19 cellular contexts compared by ENCODE assay signal in genomic region chr2:7674606-7675005, GRCh38.
A peak's percentile ranks its signal among the peaks of the same experiment; 100 is the strongest.
DNase-seq lines count a peak whose midpoint lies in the region; ATAC-seq and TF ChIP-seq lines count a peak whose summit lies in the region.
"Had no signal": no experiment of that assay in that cellular context is flagged by ENCODE, and none has a peak within 500 bp of the region (broad histone marks: within the 10 kb centered on the region; RNA-seq: fewer than 3 reads in every experiment).

No MANE protein-coding gene starts in this region.

- H3K36me3 ChIP-seq in osteoblast (ENCODE audit: insufficient read depth, low read length) = no peaks in the 10 kb centered on the region
- H3K36me3 ChIP-seq: SJCRH30 had no signal

- no peaks in the 10 kb centered on the region for H3K79me2 ChIP-seq in osteoblast (ENCODE audit: insufficient read depth, low read length)

- DNase-seq in activated CD8-positive, alpha-beta memory T cell treated with anti-CD3 and anti-CD28 coated beads, Interleukin-2, amount 10 ng/mL, durations not matched to agents 7 days and 5 days = no peak
- DNase-seq in activated CD8-positive, alpha-beta memory T cell treated with anti-CD3 and anti-CD28 coated beads, Interleukin-2, amount 50 U/mL, for 48 hours = no peak
- peak; percentile 70 for DNase-seq in NCI-H2171 treated with DMSO at 0.1 percent for 48 hours (lab: John Stamatoyannopoulos, UW)
- DNase-seq in activated T-helper 2 cell treated with anti-CD3 and anti-CD28 coated beads, Interferon-gamma antibody, Interleukin-2, Interleukin-4, amounts not matched to agents 10 μg/mL and 5 μg/mL and 100 μg/mL, durations not matched to agents 14 hours and 24 hours and 36 hours (ENCODE audit: low spot score) = no peak
- no peak for DNase-seq in stimulated activated effector memory CD8-positive, alpha-beta T cell treated with anti-CD3 and anti-CD28 coated beads, Interleukin-12 subunit alpha, Interleukin-12 subunit beta, amount 100 ng/mL, for 72 hours (ENCODE audit: low spot score in 2 of 2)
- DNase-seq in osteoblast (ENCODE audit: insufficient read length, low spot score, missing footprints) = no peak
- no peak for DNase-seq in NCI-H1105 (lab: John Stamatoyannopoulos, UW)
- DNase-seq: DMS153, EL, HCEC 1CT, Kasumi-1, MM.1S, NCI-H187, NCI-H774, PC-9, SJCRH30 had no signal

- peaks cover 2% of the 10 kb centered on the region for H3K9me3 ChIP-seq in osteoblast (ENCODE audit: low read depth, low read length)
- H3K9me3 ChIP-seq: SJCRH30 had no signal

- no peak for TF ChIP-seq CTCF in osteoblast (IDR thresholded peaks at IDR 0.05; ENCODE audit: extremely low read depth, low read depth, low read length)

- intact Hi-C loops in activated T-helper 2 cell treated with anti-CD3 and anti-CD28 coated beads, Interferon-gamma antibody, Interleukin-2, Interleukin-4, amounts not matched to agents 10 μg/mL and 5 μg/mL and 100 μg/mL, durations not matched to agents 14 hours and 24 hours and 36 hours (cut with micrococcal nuclease) = loop anchor here (5.0 to 10.0 kb wide), 6 partner anchors 83 to 870 kb away; no protein-coding TSS in a partner anchor

- no peak for ATAC-seq in activated CD8-positive, alpha-beta memory T cell treated with anti-CD3 and anti-CD28 coated beads, Interleukin-2, amount 10 ng/mL, durations not matched to agents 7 days and 5 days
- no peak for ATAC-seq in stimulated activated effector memory CD8-positive, alpha-beta T cell treated with anti-CD3 and anti-CD28 coated beads, Interleukin-12 subunit alpha, Interleukin-12 subunit beta, amount 100 ng/mL, for 72 hours
- ATAC-seq in HG03342 (IDR thresholded peaks at IDR 0.05; ENCODE audit: unreplicated experiment) = no peak

- H3K4me3 Mint-ChIP-seq in activated CD8-positive, alpha-beta memory T cell treated with anti-CD3 and anti-CD28 coated beads, Interleukin-2, amount 10 ng/mL, durations not matched to agents 7 days and 5 days = no peak overlapping the region
- H3K4me3 Mint-ChIP-seq in activated T-helper 2 cell treated with anti-CD3 and anti-CD28 coated beads, Interferon-gamma antibody, Interleukin-2, Interleukin-4, amounts not matched to agents 10 μg/mL and 5 μg/mL and 100 μg/mL, durations not matched to agents 14 hours and 24 hours and 36 hours (ENCODE audit: low read depth) = no peak overlapping the region
- no peak overlapping the region for H3K4me3 Mint-ChIP-seq in stimulated activated effector memory CD8-positive, alpha-beta T cell treated with anti-CD3 and anti-CD28 coated beads, Interleukin-12 subunit alpha, Interleukin-12 subunit beta, amount 100 ng/mL, for 72 hours
- H3K4me3 Mint-ChIP-seq: IgD-negative memory B cell had no signal

- H3K27me3 Mint-ChIP-seq in activated CD8-positive, alpha-beta memory T cell treated with anti-CD3 and anti-CD28 coated beads, Interleukin-2, amount 10 ng/mL, durations not matched to agents 7 days and 5 days = no peaks in the 10 kb centered on the region
- H3K27me3 Mint-ChIP-seq in activated T-helper 2 cell treated with anti-CD3 and anti-CD28 coated beads, Interferon-gamma antibody, Interleukin-2, Interleukin-4, amounts not matched to agents 10 μg/mL and 5 μg/mL and 100 μg/mL, durations not matched to agents 14 hours and 24 hours and 36 hours (ENCODE audit: low read depth) = no peaks in the 10 kb centered on the region

- peak overlapping the region; percentile 49 for H3K27ac Mint-ChIP-seq in activated CD8-positive, alpha-beta memory T cell treated with anti-CD3 and anti-CD28 coated beads, Interleukin-2, amount 10 ng/mL, durations not matched to agents 7 days and 5 days
- H3K27ac Mint-ChIP-seq in activated T-helper 2 cell treated with anti-CD3 and anti-CD28 coated beads, Interferon-gamma antibody, Interleukin-2, Interleukin-4, amounts not matched to agents 10 μg/mL and 5 μg/mL and 100 μg/mL, durations not matched to agents 14 hours and 24 hours and 36 hours = peak overlapping the region; percentile 14
- H3K27ac Mint-ChIP-seq in stimulated activated effector memory CD8-positive, alpha-beta T cell treated with anti-CD3 and anti-CD28 coated beads, Interleukin-12 subunit alpha, Interleukin-12 subunit beta, amount 100 ng/mL, for 72 hours = peak overlapping the region; percentile 58
- H3K27ac Mint-ChIP-seq: IgD-negative memory B cell had no signal

- no peaks in the 10 kb centered on the region for H3K27me3 ChIP-seq in osteoblast (ENCODE audit: insufficient read depth, low read length)
- H3K27me3 ChIP-seq: SJCRH30 had no signal

- H3K36me3 Mint-ChIP-seq in activated CD8-positive, alpha-beta memory T cell treated with anti-CD3 and anti-CD28 coated beads, Interleukin-2, amount 10 ng/mL, durations not matched to agents 7 days and 5 days = peaks cover 42% of the 10 kb centered on the region
- H3K36me3 Mint-ChIP-seq in activated T-helper 2 cell treated with anti-CD3 and anti-CD28 coated beads, Interferon-gamma antibody, Interleukin-2, Interleukin-4, amounts not matched to agents 10 μg/mL and 5 μg/mL and 100 μg/mL, durations not matched to agents 14 hours and 24 hours and 36 hours (ENCODE audit: low read depth) = peaks cover 53% of the 10 kb centered on the region
- peaks cover 30% of the 10 kb centered on the region for H3K36me3 Mint-ChIP-seq in stimulated activated effector memory CD8-positive, alpha-beta T cell treated with anti-CD3 and anti-CD28 coated beads, Interleukin-12 subunit alpha, Interleukin-12 subunit beta, amount 100 ng/mL, for 72 hours
- H3K36me3 Mint-ChIP-seq: IgD-negative memory B cell had no signal

- no peak overlapping the region for H2AFZ ChIP-seq in osteoblast (ENCODE audit: low read length)
- H2AFZ ChIP-seq: PC-9 had no signal

- peaks cover 57% of the 10 kb centered on the region for H3K4me1 Mint-ChIP-seq in activated CD8-positive, alpha-beta memory T cell treated with anti-CD3 and anti-CD28 coated beads, Interleukin-2, amount 10 ng/mL, durations not matched to agents 7 days and 5 days
- H3K4me1 Mint-ChIP-seq in activated T-helper 2 cell treated with anti-CD3 and anti-CD28 coated beads, Interferon-gamma antibody, Interleukin-2, Interleukin-4, amounts not matched to agents 10 μg/mL and 5 μg/mL and 100 μg/mL, durations not matched to agents 14 hours and 24 hours and 36 hours (ENCODE audit: low read depth) = peaks cover 64% of the 10 kb centered on the region
- H3K4me1 Mint-ChIP-seq in stimulated activated effector memory CD8-positive, alpha-beta T cell treated with anti-CD3 and anti-CD28 coated beads, Interleukin-12 subunit alpha, Interleukin-12 subunit beta, amount 100 ng/mL, for 72 hours = peaks cover 64% of the 10 kb centered on the region

- no peak overlapping the region for H3K27ac ChIP-seq in osteoblast (ENCODE audit: low read depth, low read length)
- H3K27ac ChIP-seq: C4-2B, PC-9, SJCRH30 had no signal

- CTCF ChIA-PET in activated CD8-positive, alpha-beta memory T cell treated with anti-CD3 and anti-CD28 coated beads, Interleukin-2, amount 10 ng/mL, durations not matched to agents 7 days and 5 days (lab: Charles Lee) = interaction anchor here (0.8 to 1.8 kb wide), 5 partner anchors 9 to 247 kb away, joined by 3 to 6 read pairs (median 4); no protein-coding TSS in a partner anchor

- H3K4me1 ChIP-seq in osteoblast (ENCODE audit: insufficient read depth, low read length) = no peaks in the 10 kb centered on the region
- H3K4me1 ChIP-seq: SJCRH30 had no signal

- peaks cover 6% of the 10 kb centered on the region for H3K9me3 Mint-ChIP-seq in activated CD8-positive, alpha-beta memory T cell treated with anti-CD3 and anti-CD28 coated beads, Interleukin-2, amount 10 ng/mL, durations not matched to agents 7 days and 5 days (ENCODE audit: low read depth)
- peaks cover 18% of the 10 kb centered on the region for H3K9me3 Mint-ChIP-seq in activated T-helper 2 cell treated with anti-CD3 and anti-CD28 coated beads, Interferon-gamma antibody, Interleukin-2, Interleukin-4, amounts not matched to agents 10 μg/mL and 5 μg/mL and 100 μg/mL, durations not matched to agents 14 hours and 24 hours and 36 hours
- peaks cover 2% of the 10 kb centered on the region for H3K9me3 Mint-ChIP-seq in stimulated activated effector memory CD8-positive, alpha-beta T cell treated with anti-CD3 and anti-CD28 coated beads, Interleukin-12 subunit alpha, Interleukin-12 subunit beta, amount 100 ng/mL, for 72 hours

- no peak overlapping the region for H3K4me2 ChIP-seq in osteoblast (ENCODE audit: insufficient read depth, low read length)
- H3K4me2 ChIP-seq: PC-9 had no signal

- no peak overlapping the region for H3K4me3 ChIP-seq in osteoblast (ENCODE audit: insufficient read depth, low read length)
- H3K4me3 ChIP-seq: PC-9, SJCRH30 had no signal

- H4K20me1 ChIP-seq in osteoblast (ENCODE audit: insufficient read depth, low read length) = no peaks in the 10 kb centered on the region
